Comparison of ENCODE assay signal across 9 cellular contexts in genomic region chr16:14409563-14409962, GRCh38.
DNase-seq lines count a peak whose midpoint lies in the region; ATAC-seq lines count a peak whose summit lies in the region.
"Had no signal": no experiment of that assay in that cellular context is flagged by ENCODE, and none has a peak within 500 bp of the region (broad histone marks: within the 10 kb centered on the region; RNA-seq: fewer than 3 reads in every experiment).

No MANE protein-coding gene starts in this region.

- ATAC-seq in sciatic nerve, result peak; percentile 86
- no peak for ATAC-seq in GM21390 (IDR thresholded peaks at IDR 0.05; ENCODE audit: unreplicated experiment)

- DNase-seq in EH (ENCODE audit: low read depth) (peak; percentile 100), RKO (ENCODE audit: low spot score) (peak; percentile 16), fibroblast of peridontal ligament (ENCODE audit: extremely low read depth) (peak; percentile 97), sciatic nerve (ENCODE audit: low spot score) (no peak), NCI-H1694 treated with DMSO at 0.1 percent for 48 hours (lab: John Stamatoyannopoulos, UW) (no peak), SW 1271 (lab: John Stamatoyannopoulos, UW) (no peak), hippocampal formation (lab: John Stamatoyannopoulos, UW) (no peak)
- DNase-seq: NCI-H1930 had no signal

- intact Hi-C loops in sciatic nerve (cut with DNase I), result no loop called here

Comparison
In these comparisons a context has a peak if more than half of its experiments do, and no peak if none do; other contexts are left out.
1. DNase-seq: peak in EH (single experiment), RKO (single experiment) and fibroblast of peridontal ligament (single experiment); none in sciatic nerve (single experiment), NCI-H1694 treated with DMSO at 0.1 percent for 48 hours (single experiment), SW 1271 (0 of 2) and hippocampal formation (0 of 2).